ENCODE assay signal across 8 cellular contexts in genomic region chr12:50174971-50175715, GRCh38. TPM values are rescaled to one million over a fixed set of nuclear protein-coding genes. Genes with fewer than 3 reads are reported as not detected.
DNase-seq lines count a peak whose midpoint lies in the region; ATAC-seq and TF ChIP-seq lines count a peak whose summit lies in the region.

No MANE protein-coding gene starts in this region.

- no peaks in the 10 kb centered on the region for H3K4me1 ChIP-seq in naive thymus-derived CD4-positive, alpha-beta T cell (ENCODE audit: control insufficient read depth in 2 of 2, insufficient read depth in 2 of 2, low read length in 2 of 2)

- no peak overlapping the region for H3K27ac Mint-ChIP-seq in endothelial cell (ENCODE audit: unreplicated experiment)
- H3K27ac Mint-ChIP-seq in naive thymus-derived CD4-positive, alpha-beta T cell = peak overlapping the region in 5 of 9 donors; percentile 3 to 71 (median 32)

- no peaks in the 10 kb centered on the region for H3K36me3 Mint-ChIP-seq in endothelial cell (ENCODE audit: low read depth, unreplicated experiment)
- H3K36me3 Mint-ChIP-seq in naive thymus-derived CD4-positive, alpha-beta T cell = peaks cover 3 to 14% (median 7%) of the 10 kb centered on the region in 5 donors

- H3K9me3 Mint-ChIP-seq in endothelial cell (ENCODE audit: unreplicated experiment) = no peaks in the 10 kb centered on the region
- H3K9me3 Mint-ChIP-seq in naive thymus-derived CD4-positive, alpha-beta T cell = peaks cover 0 to 4% (median 0%) of the 10 kb centered on the region in 11 donors

- CTCF ChIA-PET in naive thymus-derived CD4-positive, alpha-beta T cell (lab: Charles Lee) = interaction anchor here (0.7 to 3.9 kb wide), 23 partner anchors 8 to 156 kb away, joined by 3 to 32 read pairs (median 4); partner anchors contain the start of genes CERS5, COX14, GPD1 and SMARCD1

- no peak overlapping the region for H3K4me3 Mint-ChIP-seq in endothelial cell (ENCODE audit: unreplicated experiment)
- no peak overlapping the region for H3K4me3 Mint-ChIP-seq in naive thymus-derived CD4-positive, alpha-beta T cell

- intact Hi-C loops in naive thymus-derived CD4-positive, alpha-beta T cell (cut with micrococcal nuclease) = loop anchor here (1.0 kb wide), 6 partner anchors 8 to 208 kb away; partner anchors contain the start of gene CERS5 (in 1 of the 2)

- peaks cover 12% of the 10 kb centered on the region for H3K4me1 Mint-ChIP-seq in endothelial cell (ENCODE audit: unreplicated experiment)
- peaks cover 0 to 5% (median 0%) of the 10 kb centered on the region in 7 donors for H3K4me1 Mint-ChIP-seq in naive thymus-derived CD4-positive, alpha-beta T cell

- TF ChIP-seq CTCF in endothelial cell (IDR thresholded peaks at IDR 0.05; ENCODE audit: unreplicated experiment) = peak; percentile 87

- H3K9me3 ChIP-seq in naive thymus-derived CD4-positive, alpha-beta T cell (ENCODE audit: control insufficient read depth in 2 of 3, low read length in 3 of 3) = no peaks in the 10 kb centered on the region

- H3K36me3 ChIP-seq in naive thymus-derived CD4-positive, alpha-beta T cell (ENCODE audit: control insufficient read depth in 2 of 3, insufficient read depth in 3 of 3, low read length in 3 of 3) = peaks cover 0 to 30% (median 0%) of the 10 kb centered on the region in 3 experiments

- H3K27ac ChIP-seq in naive thymus-derived CD4-positive, alpha-beta T cell (ENCODE audit: low read depth, low read length) = no peak overlapping the region

- in situ Hi-C loops in KBM-7 (cut with MboI; ENCODE audit: low pct_unique_long_range_greater_than_20kb, low sequenced_read_pairs) = no loop called here

- peak; percentile 83 for DNase-seq in DMS53 (lab: John Stamatoyannopoulos, UW)
- peak; percentile 85 for DNase-seq in KBM-7
- DNase-seq in RPMI7951 (ENCODE audit: low read depth) = peak; percentile 64
- DNase-seq in endothelial cell (ENCODE audit: low spot score) = peak; percentile 41
- peak in 7 of 9 donors; percentile 25 to 67 (median 56) for DNase-seq in naive thymus-derived CD4-positive, alpha-beta T cell
- no peak for DNase-seq in HK-2 (ENCODE audit: unreplicated experiment)
- no peak for DNase-seq in activated CD8-positive, alpha-beta memory T cell treated with anti-CD3 and anti-CD28 coated beads for 24 hours

- ATAC-seq in naive thymus-derived CD4-positive, alpha-beta T cell = peak; percentile 63
- no peak for ATAC-seq in GM18870 (IDR thresholded peaks at IDR 0.05; ENCODE audit: unreplicated experiment)

- H3K27me3 ChIP-seq in naive thymus-derived CD4-positive, alpha-beta T cell (ENCODE audit: control insufficient read depth in 2 of 2, insufficient read depth in 2 of 2, low read length in 2 of 2) = no peaks in the 10 kb centered on the region

- peaks cover 5% of the 10 kb centered on the region for H3K27me3 Mint-ChIP-seq in endothelial cell (ENCODE audit: unreplicated experiment)
- H3K27me3 Mint-ChIP-seq in naive thymus-derived CD4-positive, alpha-beta T cell = no peaks in the 10 kb centered on the region

- POLR2A ChIA-PET in naive thymus-derived CD4-positive, alpha-beta T cell (lab: Charles Lee) = interaction anchor here (0.6 to 1.2 kb wide), 3 partner anchors 63 to 480 kb away, joined by 3 to 7 read pairs (median 3); partner anchors contain the start of gene COX14

- no peak overlapping the region for H3K4me3 ChIP-seq in naive thymus-derived CD4-positive, alpha-beta T cell (ENCODE audit: low read length)

RNA-seq across cellular contexts. Expression of gene CERS5, which starts 8.0 kb away (rescaled TPM):
- total RNA-seq in RPMI7951 (2014; rRNA removed; shearing (Covaris generic)) = 10.2 and 10.9 TPM in 2 replicates
- total RNA-seq in endothelial cell (ENCODE audit: unreplicated experiment) = 61.7 TPM
- 10 to 100 TPM; 41.0 to 52.2 (median 47.7) TPM for total RNA-seq in naive thymus-derived CD4-positive, alpha-beta T cell
- polyA plus RNA-seq in naive thymus-derived CD4-positive, alpha-beta T cell = 10 to 100 TPM; 33.7 to 38.1 TPM

Comparison
In these comparisons a context has a peak if more than half of its experiments do, and no peak if none do; other contexts are left out.
1. DNase-seq: peak in DMS53 (single experiment), KBM-7 (single experiment), RPMI7951 (single experiment), endothelial cell (single experiment) and naive thymus-derived CD4-positive, alpha-beta T cell (7 of 9); none in HK-2 (single experiment) and activated CD8-positive, alpha-beta memory T cell treated with anti-CD3 and anti-CD28 coated beads for 24 hours (single experiment).